11 cellular contexts compared by ENCODE assay signal in the genomic region with DNA sequence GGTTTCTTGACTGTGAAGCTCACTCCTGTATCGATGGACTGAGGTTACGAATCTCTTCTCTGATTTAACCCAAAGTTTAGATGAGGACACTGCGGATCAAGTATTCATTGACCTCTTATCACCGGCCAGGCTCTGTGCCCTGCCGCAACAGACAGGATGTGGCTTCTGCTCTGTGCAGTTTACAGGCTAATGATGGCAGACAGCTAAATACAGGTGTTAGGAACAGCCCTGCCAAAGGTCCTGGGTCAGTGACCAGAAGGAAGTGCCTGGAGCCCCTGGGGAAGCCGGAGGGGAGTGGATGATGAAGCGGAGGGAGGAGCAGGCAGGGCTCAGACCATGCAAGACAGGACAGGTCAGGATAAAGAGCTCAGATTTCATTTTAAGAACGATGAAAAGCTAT. TPM values are rescaled to one million over a fixed set of nuclear protein-coding genes. Genes with fewer than 3 reads are reported as not detected.
DNase-seq lines count a peak whose midpoint lies in the region; ATAC-seq, FAIRE-seq and TF ChIP-seq lines count a peak whose summit lies in the region.
"Had no signal": no experiment of that assay in that cellular context is flagged by ENCODE, and none has a peak within 500 bp of the region (broad histone marks: within the 10 kb centered on the region; RNA-seq: fewer than 3 reads in every experiment).

No MANE protein-coding gene starts in this region.

- TF ChIP-seq CTCF in fibroblast of villous mesenchyme (IDR thresholded peaks at IDR 0.05; ENCODE audit: insufficient read depth, low read depth, low read length): no peak

- FAIRE-seq in GM12891 (lab: Jason Lieb, UNC): peak; percentile 66

- no peak for TF ChIP-seq POLR2A in GM12891 (IDR thresholded peaks at IDR 0.05; ENCODE audit: low read depth, low read length)

- H3K4me3 ChIP-seq in fibroblast of villous mesenchyme (ENCODE audit: low read depth, low read length): no peak overlapping the region

- DNase-seq in GM12891 (ENCODE audit: insufficient read length, low spot score): no peak
- peak; percentile 48 for DNase-seq in fibroblast of villous mesenchyme (ENCODE audit: low read depth)
- no peak for DNase-seq in NCI-H345 (lab: John Stamatoyannopoulos, UW)
- no peak for DNase-seq in activated CD8-positive, alpha-beta memory T cell treated with anti-CD3 and anti-CD28 coated beads, Interleukin-2, amount 50 U/mL, for 48 hours
- DNase-seq: activated effector memory CD4-positive, alpha-beta T cell treated with anti-CD3 and anti-CD28 coated beads, Interleukin-2, amount 50 U/mL, for 16 hours; DMS79 treated with DMSO at 0.1 percent for 48 hours; mesenchymal stem cell had no signal

- ATAC-seq in GM21526 (IDR thresholded peaks at IDR 0.05; ENCODE audit: low FRiP score, unreplicated experiment): peak; percentile 50
- peak; percentile 53 for ATAC-seq in HG03565 (IDR thresholded peaks at IDR 0.05; ENCODE audit: unreplicated experiment)
- ATAC-seq in HG02610 (IDR thresholded peaks at IDR 0.05; ENCODE audit: unreplicated experiment): no peak
- no peak for ATAC-seq in HG03439 (IDR thresholded peaks at IDR 0.05; ENCODE audit: unreplicated experiment)

TF ChIP-seq in GM12891, 5 proteins besides CTCF, POLR2A, EP300 and RAD21:
- no peak for TF ChIP-seq POU2F2 (IDR thresholded peaks at IDR 0.05; ENCODE audit: low read depth, low read length)
- 0 out of 2 replicates have a peak, but pooled peaks have one; percentile 5 for TF ChIP-seq SPI1 (IDR thresholded peaks at IDR 0.05; ENCODE audit: low read depth, low read length)
- no peak for TF ChIP-seq PAX5 (IDR thresholded peaks at IDR 0.05; ENCODE audit: insufficient read depth, low read length, severe bottlenecking)

RNA-seq across cellular contexts. Expression of gene HAPSTR1, which starts 44.4 kb away (rescaled TPM):
- polyA plus RNA-seq in GM12891 (2012; ENCODE audit: low read depth, missing spikeins): 14.5 TPM
- 86.8 and 87.0 TPM in 2 replicates for total RNA-seq in fibroblast of villous mesenchyme

Comparison
In these comparisons a context has a peak if more than half of its experiments do, and no peak if none do; other contexts are left out.
1. ATAC-seq: peak in GM21526 (single experiment) and HG03565 (single experiment); none in HG02610 (single experiment) and HG03439 (single experiment).